Comparison of ENCODE assay signal across 15 cellular contexts in genomic region chr7:51133992-51134391, GRCh38.
DNase-seq lines count a peak whose midpoint lies in the region; ATAC-seq, FAIRE-seq and TF ChIP-seq lines count a peak whose summit lies in the region.
"Had no signal": no experiment of that assay in that cellular context is flagged by ENCODE, and none has a peak within 500 bp of the region (broad histone marks: within the 10 kb centered on the region; RNA-seq: fewer than 3 reads in every experiment).

No MANE protein-coding gene starts in this region.

- peak overlapping the region; percentile 39 for H3K4me2 ChIP-seq in endothelial cell of umbilical vein (ENCODE audit: insufficient read depth, low read length)

- peak overlapping the region; percentile 63 for H3K9ac ChIP-seq in endothelial cell of umbilical vein (replicated peaks; ENCODE audit: extremely low read depth, insufficient read depth, low read length)

- POLR2A ChIA-PET in endothelial cell of umbilical vein (lab: Charles Lee), result no interaction called here

- no peaks in the 10 kb centered on the region for H4K20me1 ChIP-seq in endothelial cell of umbilical vein (replicated peaks; ENCODE audit: control insufficient read depth, extremely low read depth, insufficient read depth, low read length)

- H3K9me1 ChIP-seq in endothelial cell of umbilical vein (replicated peaks; ENCODE audit: control insufficient read depth, extremely low read depth, insufficient read depth, low read length), result no peaks in the 10 kb centered on the region

- H3K27me3 ChIP-seq in ACC112 (ENCODE audit: insufficient read depth, low read length) (no peaks in the 10 kb centered on the region), endothelial cell of umbilical vein (ENCODE audit: control insufficient read depth in 2 of 2, insufficient read depth in 2 of 2, low read length in 2 of 2) (no peaks in the 10 kb centered on the region)

- H3K27ac ChIP-seq in ACC112 (ENCODE audit: low read depth, low read length) (no peak overlapping the region), endothelial cell of umbilical vein (ENCODE audit: insufficient read depth, low read depth, low read length) (peak overlapping the region; percentile 72)

- FAIRE-seq in endothelial cell of umbilical vein (lab: Jason Lieb, UNC), result no peak

- dilution Hi-C loops in endothelial cell of umbilical vein (cut with MboI; ENCODE audit: extremely low pct_ligation_motif_present, low sequenced_read_pairs), result no loop called here

- BruUV-seq in endothelial cell of umbilical vein (replicated peaks; lab: Mats Ljungman, UMichigan), result no TSS peak

- no peaks in the 10 kb centered on the region for H3K36me3 ChIP-seq in ACC112 (ENCODE audit: insufficient read depth, low read length)
- H3K36me3 ChIP-seq in endothelial cell of umbilical vein (ENCODE audit: control insufficient read depth in 2 of 2, extremely low read depth in 1 of 2, insufficient read depth in 2 of 2, low read length in 2 of 2), result no peaks in the 10 kb centered on the region

- CTCF ChIA-PET in endothelial cell of umbilical vein (lab: Charles Lee), result interaction anchor here (1.1 kb wide), 1 partner anchor 12 kb away, joined by 4 read pairs; no protein-coding TSS in a partner anchor

- no peaks in the 10 kb centered on the region for H3K9me3 ChIP-seq in endothelial cell of umbilical vein (replicated peaks; ENCODE audit: control insufficient read depth, insufficient read depth, low read length)

- ATAC-seq in GM19035 (IDR thresholded peaks at IDR 0.05; ENCODE audit: unreplicated experiment) (no peak), HG03280 (IDR thresholded peaks at IDR 0.05; ENCODE audit: unreplicated experiment) (no peak)
- ATAC-seq: CD8-positive, alpha-beta T cell had no signal

- intact Hi-C loops in endothelial cell of umbilical vein (cut with micrococcal nuclease), result loop anchor here (1.0 kb wide), 3 partner anchors 12 to 308 kb away; no protein-coding TSS in a partner anchor

- peak overlapping the region; percentile 23 for H2AFZ ChIP-seq in ACC112 (ENCODE audit: low read length, unreplicated experiment)
- H2AFZ ChIP-seq in endothelial cell of umbilical vein (ENCODE audit: low read depth, low read length), result no peak overlapping the region

- DNase-seq in NCI-H446 treated with DMSO at 0.1 percent for 48 hours (lab: John Stamatoyannopoulos, UW) (peak; percentile 33), endothelial cell of umbilical vein (ENCODE audit: low read depth, low spot score) (peak; percentile 93), lung microvascular endothelial cell (ENCODE audit: low read depth in 2 of 2) (peak; percentile 34 to 88), erythroblast (lab: John Stamatoyannopoulos, UW) (no peak)
- DNase-seq: ACHN; CD8-positive, alpha-beta T cell; GOT3; MV-4-11; NCI-H1417 treated with DMSO at 0.1 percent for 48 hours; NCI-H2081 treated with DMSO at 0.1 percent for 48 hours; NCI-H226; NCI-H69 had no signal

- TF ChIP-seq CTCF in endothelial cell of umbilical vein (IDR thresholded peaks at IDR 0.05; ENCODE audit: extremely low read depth in 1 of 2, insufficient read depth in 1 of 2, low read depth in 1 of 2, low read length in 2 of 2), result no peak

- H3K79me2 ChIP-seq in ACC112 (ENCODE audit: control insufficient read depth, insufficient read depth, low read length, unreplicated experiment) (no peaks in the 10 kb centered on the region), endothelial cell of umbilical vein (ENCODE audit: control insufficient read depth, insufficient read depth, low read length) (no peaks in the 10 kb centered on the region)

- no peak overlapping the region for H3K4me3 ChIP-seq in ACC112 (ENCODE audit: low read depth, low read length)
- no peak overlapping the region for H3K4me3 ChIP-seq in endothelial cell of umbilical vein (replicated peaks in 1 of 3; ENCODE audit: insufficient read depth in 1 of 3, low read depth in 1 of 3, low read length in 3 of 3)

- TF ChIP-seq POLR2A in endothelial cell of umbilical vein (IDR thresholded peaks at IDR 0.05; ENCODE audit: low read depth, low read length) (no peak), erythroblast (IDR thresholded peaks at IDR 0.05; ENCODE audit: low read length) (no peak)

- H3K4me1 ChIP-seq in ACC112 (ENCODE audit: control insufficient read depth, insufficient read depth, low read length, unreplicated experiment) (peaks cover 5% of the 10 kb centered on the region), endothelial cell of umbilical vein (ENCODE audit: control insufficient read depth, extremely low read depth, insufficient read depth, low read length) (peaks cover 20% of the 10 kb centered on the region)

TF ChIP-seq in endothelial cell of umbilical vein, 7 proteins besides CTCF, POLR2A, EP300 and RAD21:
- TF ChIP-seq MAX (IDR thresholded peaks at IDR 0.05; ENCODE audit: insufficient read depth, insufficient read length) (no peak), POLR2AphosphoS5 (IDR thresholded peaks at IDR 0.05; ENCODE audit: insufficient read depth, low read depth, low read length) (no peak), JUN (IDR thresholded peaks at IDR 0.05; ENCODE audit: borderline replicate concordance, insufficient read depth, insufficient read length, low read depth) (peak; percentile 71)

Comparison
In these comparisons a context has a peak if more than half of its experiments do, and no peak if none do; other contexts are left out.
1. DNase-seq: peak in NCI-H446 treated with DMSO at 0.1 percent for 48 hours (single experiment), endothelial cell of umbilical vein (single experiment) and lung microvascular endothelial cell (2 of 2); none in erythroblast (0 of 2).